Comparison of ENCODE assay signal across 16 cellular contexts in genomic region chr15:61528590-61528929, GRCh38.
DNase-seq lines count a peak whose midpoint lies in the region; ATAC-seq, FAIRE-seq and TF ChIP-seq lines count a peak whose summit lies in the region.
"Had no signal": no experiment of that assay in that cellular context is flagged by ENCODE, and none has a peak within 500 bp of the region (broad histone marks: within the 10 kb centered on the region; RNA-seq: fewer than 3 reads in every experiment).

No MANE protein-coding gene starts in this region.

- FAIRE-seq in HTR-8/SVneo (lab: Jason Lieb, UNC) = no peak
- FAIRE-seq: urothelium cell line had no signal

- peak overlapping the region; percentile 89 for H3K27ac Mint-ChIP-seq in nephron progenitor cell
- H3K27ac Mint-ChIP-seq: CD4-positive, alpha-beta memory T cell; effector memory CD8-positive, alpha-beta T cell had no signal

- H3K27ac ChIP-seq in HUES6 (ENCODE audit: low read depth, low read length) = no peak overlapping the region
- peak overlapping the region; percentile 45 for H3K27ac ChIP-seq in ectodermal cell (ENCODE audit: insufficient read depth, low read depth, low read length, poor library complexity, severe bottlenecking)

- WGBS in ectodermal cell, 2 experiments = 35 to 52% methylated on average over 2 of the region's 2 CpGs

- H3K9me3 Mint-ChIP-seq in nephron progenitor cell = no peaks in the 10 kb centered on the region
- H3K9me3 Mint-ChIP-seq: CD4-positive, alpha-beta memory T cell; central memory CD8-positive, alpha-beta T cell; effector memory CD8-positive, alpha-beta T cell had no signal

- H3K4me1 Mint-ChIP-seq in nephron progenitor cell = peaks cover 41% of the 10 kb centered on the region
- H3K4me1 Mint-ChIP-seq: central memory CD8-positive, alpha-beta T cell had no signal

- H3K4me3 Mint-ChIP-seq in nephron progenitor cell = no peak overlapping the region
- H3K4me3 Mint-ChIP-seq: CD4-positive, alpha-beta memory T cell; central memory CD8-positive, alpha-beta T cell; effector memory CD8-positive, alpha-beta T cell had no signal

- 0 out of 2 replicates have a peak overlapping the region, but pooled peaks have one; percentile 3 for H3K4me3 ChIP-seq in HUES6 (ENCODE audit: low read depth, low read length)
- H3K4me3 ChIP-seq in ectodermal cell (ENCODE audit: insufficient read depth, low read depth, low read length) = no peak overlapping the region

- H3K27me3 ChIP-seq in HUES6 (ENCODE audit: control insufficient read depth, insufficient read depth, low read length) (no peaks in the 10 kb centered on the region), ectodermal cell (ENCODE audit: control insufficient read depth, insufficient read depth, low read length, poor library complexity, severe bottlenecking) (no peaks in the 10 kb centered on the region)

- no peaks in the 10 kb centered on the region for H3K36me3 Mint-ChIP-seq in nephron progenitor cell (ENCODE audit: low read depth)
- H3K36me3 Mint-ChIP-seq: CD4-positive, alpha-beta memory T cell had no signal

- H3K4me1 ChIP-seq in HUES6 (ENCODE audit: control insufficient read depth, insufficient read depth, low read length) (peaks cover 15% of the 10 kb centered on the region), ectodermal cell (ENCODE audit: control insufficient read depth, insufficient read depth, low read length) (no peaks in the 10 kb centered on the region)

- no peaks in the 10 kb centered on the region for H3K27me3 Mint-ChIP-seq in nephron progenitor cell (ENCODE audit: low read depth, poor library complexity)

- no peak for ATAC-seq in GM21423 (IDR thresholded peaks at IDR 0.05; ENCODE audit: unreplicated experiment)
- ATAC-seq: effector memory CD8-positive, alpha-beta T cell; Panc1 had no signal

- no peak for TF ChIP-seq CTCF in nephron progenitor cell (IDR thresholded peaks at IDR 0.05)

- no peaks in the 10 kb centered on the region for H3K36me3 ChIP-seq in HUES6 (ENCODE audit: control insufficient read depth, insufficient read depth, low read length)
- no peaks in the 10 kb centered on the region for H3K36me3 ChIP-seq in ectodermal cell (ENCODE audit: control insufficient read depth, insufficient read depth, low read length)

- no peak overlapping the region for H3K9ac ChIP-seq in HUES6 (ENCODE audit: low read length)

- DNase-seq in NCI-H2081 (lab: John Stamatoyannopoulos, UW) = peak; percentile 8 to 42
- DNase-seq in NCI-H2081 treated with DMSO at 0.1 percent for 48 hours (lab: John Stamatoyannopoulos, UW) = no peak
- no peak for DNase-seq in nephron progenitor cell
- no peak for DNase-seq in HTR-8/SVneo (ENCODE audit: insufficient read length, low spot score)
- no peak for DNase-seq in activated T-cell treated with anti-CD3 and anti-CD28 coated beads for 4 hours
- DNase-seq: activated gamma-delta T cell; CD4-positive, alpha-beta memory T cell; effector memory CD8-positive, alpha-beta T cell; NCI-H187; stimulated activated CD4-positive, alpha-beta T cell treated with anti-CD3 and anti-CD28 coated beads, Interleukin-2, amount 100 ng/mL, for 48 hours had no signal

- no peaks in the 10 kb centered on the region for H3K9me3 ChIP-seq in HUES6 (ENCODE audit: control insufficient read depth, insufficient read depth, low read depth, low read length)
- no peaks in the 10 kb centered on the region for H3K9me3 ChIP-seq in ectodermal cell (ENCODE audit: control insufficient read depth, low read length)

Comparison
In these comparisons a context has a peak if more than half of its experiments do, and no peak if none do; other contexts are left out.
1. DNase-seq: peak in NCI-H2081 (2 of 2); none in NCI-H2081 treated with DMSO at 0.1 percent for 48 hours (single experiment), nephron progenitor cell (single experiment), HTR-8/SVneo (single experiment) and activated T-cell treated with anti-CD3 and anti-CD28 coated beads for 4 hours (single experiment).